Comparison of ENCODE assay signal across 8 cellular contexts in genomic region chr10:58268946-58269831, GRCh38. TPM values are rescaled to one million over a fixed set of nuclear protein-coding genes. Genes with fewer than 3 reads are reported as not detected.
A peak's percentile ranks its signal among the peaks of the same experiment; 100 is the strongest.
DNase-seq lines count a peak whose midpoint lies in the region; ATAC-seq lines count a peak whose summit lies in the region.

Gene CISD1, plus strand, starts transcription at chr10:58269162. Its CDS starts 112 bp downstream, at chr10:58269274.

- H3K36me3 ChIP-seq in BLaER1, result no peaks in the 10 kb centered on the region

- peak within 1 kb of the TSS; percentile 99 for H3K4me3 Mint-ChIP-seq in activated CD4-positive, alpha-beta T cell treated with anti-CD3 and anti-CD28 coated beads, Interleukin-2, amount 10 ng/mL, durations not matched to agents 7 days and 5 days

- peak within 1 kb of the TSS; percentile 91 for H3K4me2 ChIP-seq in BLaER1

- CTCF ChIA-PET in activated CD4-positive, alpha-beta T cell treated with anti-CD3 and anti-CD28 coated beads, Interleukin-2, amount 10 ng/mL, durations not matched to agents 7 days and 5 days (lab: Charles Lee), result interaction anchor here (1.1 kb wide), 2 partner anchors 11 to 79 kb away, joined by 3 to 6 read pairs; no protein-coding TSS in a partner anchor

- H3K9me3 Mint-ChIP-seq in activated CD4-positive, alpha-beta T cell treated with anti-CD3 and anti-CD28 coated beads, Interleukin-2, amount 10 ng/mL, durations not matched to agents 7 days and 5 days, result no peaks in the 10 kb centered on the region

- peaks cover 5% of the 10 kb centered on the region for H3K36me3 Mint-ChIP-seq in activated CD4-positive, alpha-beta T cell treated with anti-CD3 and anti-CD28 coated beads, Interleukin-2, amount 10 ng/mL, durations not matched to agents 7 days and 5 days (ENCODE audit: low read depth)

- peaks cover 45% of the 10 kb centered on the region for H3K4me1 Mint-ChIP-seq in activated CD4-positive, alpha-beta T cell treated with anti-CD3 and anti-CD28 coated beads, Interleukin-2, amount 10 ng/mL, durations not matched to agents 7 days and 5 days

- peak within 1 kb of the TSS; percentile 92 for H3K4me3 ChIP-seq in BLaER1

- POLR2A ChIA-PET in activated CD4-positive, alpha-beta T cell treated with anti-CD3 and anti-CD28 coated beads, Interleukin-2, amount 10 ng/mL, durations not matched to agents 7 days and 5 days (lab: Charles Lee), result no interaction called here

- H3K27ac Mint-ChIP-seq in activated CD4-positive, alpha-beta T cell treated with anti-CD3 and anti-CD28 coated beads, Interleukin-2, amount 10 ng/mL, durations not matched to agents 7 days and 5 days, result peak within 1 kb of the TSS; percentile 96

- ATAC-seq in GM19328 (IDR thresholded peaks at IDR 0.05; ENCODE audit: unreplicated experiment) (peak; percentile 57), HG03520 (IDR thresholded peaks at IDR 0.05; ENCODE audit: unreplicated experiment) (peak; percentile 55)

- H3K27me3 ChIP-seq in BLaER1, result no peaks in the 10 kb centered on the region

- peaks cover 13% of the 10 kb centered on the region for H4K20me1 ChIP-seq in BLaER1

- DNase-seq in NCI-H69 (lab: John Stamatoyannopoulos, UW) (peak; percentile 98), cortex of kidney (lab: John Stamatoyannopoulos, UW) (peak; percentile 39), left kidney (ENCODE audit: low read depth, low spot score) (peak; percentile 100)
- peak; percentile 95 for DNase-seq in activated CD4-positive, alpha-beta T cell treated with anti-CD3 and anti-CD28 coated beads, Interleukin-2, amount 10 ng/mL, durations not matched to agents 7 days and 5 days
- peak; percentile 91 to 95 for DNase-seq in stimulated activated CD4-positive, alpha-beta T cell treated with anti-CD3 and anti-CD28 coated beads, Interleukin-2, amount 100 ng/mL, for 24 hours

- H3K9ac ChIP-seq in BLaER1, result peak within 1 kb of the TSS; percentile 88

- H3K27ac ChIP-seq in BLaER1, result peak within 1 kb of the TSS; percentile 86

- no peaks in the 10 kb centered on the region for H3K9me3 ChIP-seq in BLaER1

- H3K27me3 Mint-ChIP-seq in activated CD4-positive, alpha-beta T cell treated with anti-CD3 and anti-CD28 coated beads, Interleukin-2, amount 10 ng/mL, durations not matched to agents 7 days and 5 days, result no peaks in the 10 kb centered on the region

- H3K4me1 ChIP-seq in BLaER1, result peaks cover 15% of the 10 kb centered on the region

RNA-seq across cellular contexts. Expression of gene CISD1, which starts in this region (rescaled TPM):
- total RNA-seq in activated CD4-positive, alpha-beta T cell treated with anti-CD3 and anti-CD28 coated beads, Interleukin-2, amount 10 ng/mL, durations not matched to agents 7 days and 5 days, result 10 to 100 TPM; 23.5 to 25.8 TPM

Comparison
In these comparisons a context has a peak if more than half of its experiments do, and no peak if none do; other contexts are left out.
1. Peak in every context shown above with its lines: DNase-seq, ATAC-seq, H3K4me3 ChIP-seq and H3K27ac ChIP-seq.
2. DNase-seq: peak in every context shown above with its lines; median percentile 100 in left kidney; 98 in NCI-H69; 95 in activated CD4-positive, alpha-beta T cell treated with anti-CD3 and anti-CD28 coated beads, Interleukin-2, amount 10 ng/mL, durations not matched to agents 7 days and 5 days; 93 in stimulated activated CD4-positive, alpha-beta T cell treated with anti-CD3 and anti-CD28 coated beads, Interleukin-2, amount 100 ng/mL, for 24 hours; 39 in cortex of kidney.